ENCODE assay signal across 14 cellular contexts in genomic region chr4:113311047-113311446, GRCh38.
"Had no signal": no experiment of that assay in that cellular context is flagged by ENCODE, and none has a peak within 500 bp of the region (broad histone marks: within the 10 kb centered on the region; RNA-seq: fewer than 3 reads in every experiment).

No MANE protein-coding gene starts in this region.

- H3K4me3 ChIP-seq: ascending aorta, dorsolateral prefrontal cortex, esophagus squamous epithelium, lung, neural progenitor cell, sigmoid colon, thoracic aorta had no signal

- H3K27ac Mint-ChIP-seq: activated naive CD8-positive, alpha-beta T cell treated with anti-CD3 and anti-CD28 coated beads, Interleukin-2, amount 50 U/mL, for 24 hours; naive B cell; neural progenitor cell; T-helper 2 cell treated with Interferon-gamma antibody and Interleukin-4, amounts not matched to agents 5 μg/mL and 100 μg/mL, for 36 hours had no signal

- H3K9me3 Mint-ChIP-seq: activated naive CD8-positive, alpha-beta T cell treated with anti-CD3 and anti-CD28 coated beads, Interleukin-2, amount 50 U/mL, for 24 hours; neural progenitor cell; T-helper 2 cell treated with Interferon-gamma antibody and Interleukin-4, amounts not matched to agents 5 μg/mL and 100 μg/mL, for 36 hours had no signal

- H3K4me1 Mint-ChIP-seq: activated naive CD8-positive, alpha-beta T cell treated with anti-CD3 and anti-CD28 coated beads, Interleukin-2, amount 50 U/mL, for 24 hours had no signal

- H3K27ac ChIP-seq: ascending aorta, dorsolateral prefrontal cortex, esophagus squamous epithelium, neural progenitor cell, sigmoid colon, thoracic aorta had no signal

- H3K36me3 Mint-ChIP-seq: naive B cell, neural progenitor cell had no signal

- H3K4me1 ChIP-seq: ascending aorta, esophagus squamous epithelium, neural progenitor cell, sigmoid colon had no signal

- DNase-seq: activated CD4-positive, alpha-beta T cell treated with anti-CD3 and anti-CD28 coated beads, Interleukin-2, amount 50 U/mL, for 4 hours; activated naive CD4-positive, alpha-beta T cell treated with Interleukin-2 at 50 U/mL for 16 hours; activated naive CD8-positive, alpha-beta T cell treated with anti-CD3 and anti-CD28 coated beads, Interleukin-2, amount 50 U/mL, for 24 hours; activated T-cell treated with anti-CD3 and anti-CD28 coated beads for 4 hours; dorsolateral prefrontal cortex; esophagus squamous epithelium; naive B cell; sigmoid colon; stimulated activated CD4-positive, alpha-beta T cell treated with anti-CD3 and anti-CD28 coated beads, Interleukin-2, amount 100 ng/mL, for 24 hours had no signal

- H3K4me3 Mint-ChIP-seq: activated naive CD8-positive, alpha-beta T cell treated with anti-CD3 and anti-CD28 coated beads, Interleukin-2, amount 50 U/mL, for 24 hours; naive B cell; neural progenitor cell; T-helper 2 cell treated with Interferon-gamma antibody and Interleukin-4, amounts not matched to agents 5 μg/mL and 100 μg/mL, for 36 hours had no signal

- H3K9me3 ChIP-seq: ascending aorta, esophagus squamous epithelium, sigmoid colon, thoracic aorta had no signal

- H3K36me3 ChIP-seq: ascending aorta, esophagus squamous epithelium, thoracic aorta had no signal

- H3K27me3 ChIP-seq: ascending aorta, dorsolateral prefrontal cortex, esophagus squamous epithelium, neural progenitor cell, sigmoid colon had no signal
